Comparison of ENCODE assay signal across 8 cellular contexts in genomic region chr17:40541060-40541872, GRCh38. TPM values are rescaled to one million over a fixed set of nuclear protein-coding genes. Genes with fewer than 3 reads are reported as not detected.
DNase-seq lines count a peak whose midpoint lies in the region; ATAC-seq and TF ChIP-seq lines count a peak whose summit lies in the region.

No MANE protein-coding gene starts in this region.

- H3K27ac Mint-ChIP-seq in Caco-2 (ENCODE audit: unreplicated experiment) = peak overlapping the region; percentile 25
- H3K27ac Mint-ChIP-seq in activated CD8-positive, alpha-beta memory T cell treated with anti-CD3 and anti-CD28 coated beads, Interleukin-2, amount 10 ng/mL, durations not matched to agents 7 days and 5 days = peak overlapping the region; percentile 52
- peak overlapping the region; percentile 95 to 100 for H3K27ac Mint-ChIP-seq in effector memory CD8-positive, alpha-beta T cell

- no peaks in the 10 kb centered on the region for H3K4me1 ChIP-seq in Caco-2
- peaks cover 62 to 70% (median 69%) of the 10 kb centered on the region in 3 donors for H3K4me1 ChIP-seq in skeletal muscle tissue (ENCODE audit: control insufficient read depth in 3 of 3, insufficient read depth in 3 of 3, low read length in 3 of 3)

- intact Hi-C loops in Caco-2 (cut with micrococcal nuclease; ENCODE audit: unreplicated experiment) = no loop called here

- no peak for TF ChIP-seq CTCF in Caco-2 (IDR thresholded peaks at IDR 0.05; ENCODE audit: insufficient read depth in 1 of 2, low read depth in 1 of 2, low read length in 1 of 2, severe bottlenecking in 1 of 2, unreplicated experiment in 1 of 2)

- H3K4me1 Mint-ChIP-seq in Caco-2 (ENCODE audit: low read depth, unreplicated experiment) = no peaks in the 10 kb centered on the region
- peaks cover 69% of the 10 kb centered on the region for H3K4me1 Mint-ChIP-seq in activated CD8-positive, alpha-beta memory T cell treated with anti-CD3 and anti-CD28 coated beads, Interleukin-2, amount 10 ng/mL, durations not matched to agents 7 days and 5 days
- peaks cover 57% of the 10 kb centered on the region in 2 donors for H3K4me1 Mint-ChIP-seq in effector memory CD8-positive, alpha-beta T cell (ENCODE audit: low read depth in 2 of 2)

- POLR2A ChIA-PET in Caco-2 (lab: Charles Lee) = no interaction called here

- H3K36me3 ChIP-seq in Caco-2 (ENCODE audit: control insufficient read depth, insufficient read depth, low read length) = no peaks in the 10 kb centered on the region
- H3K36me3 ChIP-seq in skeletal muscle tissue (ENCODE audit: control insufficient read depth in 3 of 3, insufficient read depth in 3 of 3, low read length in 3 of 3) = no peaks in the 10 kb centered on the region

- peak overlapping the region; percentile 97 for H3K27ac ChIP-seq in skeletal muscle tissue (ENCODE audit: low read depth, low read length)

- peak overlapping the region in 1 of 3 donors; percentile 50 for H3K9ac ChIP-seq in skeletal muscle tissue (ENCODE audit: low read depth in 1 of 3, low read length in 3 of 3)

- BruUV-seq in Caco-2 (replicated peaks; lab: Mats Ljungman, UMichigan) = no TSS peak

- DNase-seq in Caco-2 (no peak), NCI-H1105 (lab: John Stamatoyannopoulos, UW) (no peak), NCI-H510A (lab: John Stamatoyannopoulos, UW) (no peak), HuH-7.5 (ENCODE audit: low spot score) (no peak)
- DNase-seq in activated CD8-positive, alpha-beta memory T cell treated with anti-CD3 and anti-CD28 coated beads, Interleukin-2, amount 10 ng/mL, durations not matched to agents 7 days and 5 days = peak; percentile 82
- DNase-seq in effector memory CD8-positive, alpha-beta T cell = peak; percentile 74 to 79 (median 77)

- no peak overlapping the region for H3K4me3 ChIP-seq in Caco-2 (ENCODE audit: low read depth, low read length)
- H3K4me3 ChIP-seq in skeletal muscle tissue (ENCODE audit: low read length in 3 of 3) = no peak overlapping the region

- no peaks in the 10 kb centered on the region for H3K27me3 ChIP-seq in Caco-2 (replicated peaks; ENCODE audit: control insufficient read depth, insufficient read depth, low read length)
- no peaks in the 10 kb centered on the region for H3K27me3 ChIP-seq in skeletal muscle tissue (ENCODE audit: control insufficient read depth in 3 of 3, insufficient read depth in 3 of 3, low read length in 3 of 3)

- H3K9me3 ChIP-seq in Caco-2 = no peaks in the 10 kb centered on the region
- H3K9me3 ChIP-seq in skeletal muscle tissue (ENCODE audit: control insufficient read depth in 3 of 3, low read length in 3 of 3) = no peaks in the 10 kb centered on the region

- H3K4me3 Mint-ChIP-seq in Caco-2 (ENCODE audit: unreplicated experiment) = no peak overlapping the region
- H3K4me3 Mint-ChIP-seq in activated CD8-positive, alpha-beta memory T cell treated with anti-CD3 and anti-CD28 coated beads, Interleukin-2, amount 10 ng/mL, durations not matched to agents 7 days and 5 days = peak overlapping the region; percentile 13
- H3K4me3 Mint-ChIP-seq in effector memory CD8-positive, alpha-beta T cell = peak overlapping the region; percentile 83 to 90

- ATAC-seq in activated CD8-positive, alpha-beta memory T cell treated with anti-CD3 and anti-CD28 coated beads, Interleukin-2, amount 10 ng/mL, durations not matched to agents 7 days and 5 days = peak; percentile 57
- ATAC-seq in effector memory CD8-positive, alpha-beta T cell (replicated peaks) = peak; percentile 70
- no peak for ATAC-seq in GM18517 (IDR thresholded peaks at IDR 0.05; ENCODE audit: unreplicated experiment)

- no peaks in the 10 kb centered on the region for H3K27me3 Mint-ChIP-seq in Caco-2 (ENCODE audit: insufficient read depth, unreplicated experiment)
- H3K27me3 Mint-ChIP-seq in activated CD8-positive, alpha-beta memory T cell treated with anti-CD3 and anti-CD28 coated beads, Interleukin-2, amount 10 ng/mL, durations not matched to agents 7 days and 5 days = peaks cover 3% of the 10 kb centered on the region
- no peaks in the 10 kb centered on the region for H3K27me3 Mint-ChIP-seq in effector memory CD8-positive, alpha-beta T cell

- peaks cover 4% of the 10 kb centered on the region for H3K36me3 Mint-ChIP-seq in Caco-2 (ENCODE audit: insufficient read depth, unreplicated experiment)
- no peaks in the 10 kb centered on the region for H3K36me3 Mint-ChIP-seq in activated CD8-positive, alpha-beta memory T cell treated with anti-CD3 and anti-CD28 coated beads, Interleukin-2, amount 10 ng/mL, durations not matched to agents 7 days and 5 days
- H3K36me3 Mint-ChIP-seq in effector memory CD8-positive, alpha-beta T cell (ENCODE audit: insufficient read depth) = peaks cover 33% of the 10 kb centered on the region

- H3K9me3 Mint-ChIP-seq in Caco-2 (ENCODE audit: unreplicated experiment) = no peaks in the 10 kb centered on the region
- H3K9me3 Mint-ChIP-seq in activated CD8-positive, alpha-beta memory T cell treated with anti-CD3 and anti-CD28 coated beads, Interleukin-2, amount 10 ng/mL, durations not matched to agents 7 days and 5 days (ENCODE audit: low read depth) = no peaks in the 10 kb centered on the region
- H3K9me3 Mint-ChIP-seq in effector memory CD8-positive, alpha-beta T cell = no peaks in the 10 kb centered on the region

- CTCF ChIA-PET in Caco-2 (lab: Charles Lee) = no interaction called here
- CTCF ChIA-PET in activated CD8-positive, alpha-beta memory T cell treated with anti-CD3 and anti-CD28 coated beads, Interleukin-2, amount 10 ng/mL, durations not matched to agents 7 days and 5 days (lab: Charles Lee) = interaction anchor here (0.9 to 27.4 kb wide), 9 partner anchors 7 to 178 kb away, joined by 3 to 447 read pairs (median 4); partner anchors contain the start of genes CCR7 and IGFBP4

RNA-seq across cellular contexts. Expression of gene CCR7, which starts 24.0 kb away (rescaled TPM):
- total RNA-seq in Caco-2 (2022) (not detected in 2 replicates), skeletal muscle tissue (1.0 TPM)
- total RNA-seq in activated CD8-positive, alpha-beta memory T cell treated with anti-CD3 and anti-CD28 coated beads, Interleukin-2, amount 10 ng/mL, durations not matched to agents 7 days and 5 days = 10 to 100 TPM; 43.5 to 83.9 TPM

RNA-seq across cellular contexts. Expression of gene TNS4, which starts 39.8 kb away (rescaled TPM):
- total RNA-seq in Caco-2 (2022) = 0.65 TPM in 1 of 2 replicates, not detected in the other
- 1 to 10 TPM; 4.2 to 5.8 TPM for total RNA-seq in activated CD8-positive, alpha-beta memory T cell treated with anti-CD3 and anti-CD28 coated beads, Interleukin-2, amount 10 ng/mL, durations not matched to agents 7 days and 5 days
- not detected for total RNA-seq in skeletal muscle tissue

Comparison
In these comparisons a context has a peak if more than half of its experiments do, and no peak if none do; other contexts are left out.
1. DNase-seq: peak in activated CD8-positive, alpha-beta memory T cell treated with anti-CD3 and anti-CD28 coated beads, Interleukin-2, amount 10 ng/mL, durations not matched to agents 7 days and 5 days (single experiment) and effector memory CD8-positive, alpha-beta T cell (3 of 3); none in Caco-2 (0 of 2), NCI-H1105 (single experiment), NCI-H510A (single experiment) and HuH-7.5 (single experiment).
2. H3K27ac Mint-ChIP-seq: peak in every context shown above with its lines; median percentile 98 in effector memory CD8-positive, alpha-beta T cell; 52 in activated CD8-positive, alpha-beta memory T cell treated with anti-CD3 and anti-CD28 coated beads, Interleukin-2, amount 10 ng/mL, durations not matched to agents 7 days and 5 days; 25 in Caco-2.
3. RNA of gene CCR7, which starts 24.0 kb away (total RNA-seq): 43.5 to 83.9 TPM in activated CD8-positive, alpha-beta memory T cell treated with anti-CD3 and anti-CD28 coated beads, Interleukin-2, amount 10 ng/mL, durations not matched to agents 7 days and 5 days; 1.0 TPM in skeletal muscle tissue (single experiment) and not detected in Caco-2; every median in the first group is over 10 times any median in the second.